In genomic region chr6:44116643-44117382, GRCh38 we compare ENCODE assay signal across 11 cellular contexts. TPM values are rescaled to one million over a fixed set of nuclear protein-coding genes. Genes with fewer than 3 reads are reported as not detected.
DNase-seq lines count a peak whose midpoint lies in the region; ATAC-seq, FAIRE-seq and TF ChIP-seq lines count a peak whose summit lies in the region.
"Had no signal": no experiment of that assay in that cellular context is flagged by ENCODE, and none has a peak within 500 bp of the region (broad histone marks: within the 10 kb centered on the region; RNA-seq: fewer than 3 reads in every experiment).

No MANE protein-coding gene starts in this region.

- no peak overlapping the region for H3K4me3 ChIP-seq in SJSA1
- H3K4me3 ChIP-seq in fibroblast of lung (replicated peaks in 1 of 4; ENCODE audit: control extremely low read depth in 1 of 4, insufficient read depth in 1 of 4, low read depth in 3 of 4, low read length in 4 of 4) = peak overlapping the region in 2 of 4 experiments; percentile 4 to 21
- H3K4me3 ChIP-seq in gastrocnemius medialis = peak overlapping the region in 1 of 4 donors; percentile 21
- no peak overlapping the region for H3K4me3 ChIP-seq in right cardiac atrium (ENCODE audit: low read length)
- no peak overlapping the region for H3K4me3 ChIP-seq in ovary

- H3K9ac ChIP-seq in fibroblast of lung (ENCODE audit: insufficient read depth, low read length) = no peak overlapping the region

- H3K9me3 ChIP-seq in SJSA1 (replicated peaks) (no peaks in the 10 kb centered on the region), fibroblast of lung (ENCODE audit: control insufficient read depth, insufficient read depth, low read depth, low read length) (no peaks in the 10 kb centered on the region), gastrocnemius medialis (no peaks in the 10 kb centered on the region), right cardiac atrium (ENCODE audit: control insufficient read depth, low read length) (no peaks in the 10 kb centered on the region), ovary (no peaks in the 10 kb centered on the region)

- no peaks in the 10 kb centered on the region for H3K27me3 ChIP-seq in SJSA1 (replicated peaks)
- H3K27me3 ChIP-seq in fibroblast of lung (ENCODE audit: control insufficient read depth, insufficient read depth, low read length) = no peaks in the 10 kb centered on the region
- no peaks in the 10 kb centered on the region for H3K27me3 ChIP-seq in gastrocnemius medialis
- no peaks in the 10 kb centered on the region for H3K27me3 ChIP-seq in right cardiac atrium (ENCODE audit: control insufficient read depth, insufficient read depth)
- no peaks in the 10 kb centered on the region for H3K27me3 ChIP-seq in ovary

- H3K36me3 ChIP-seq in SJSA1 = peaks cover 50% of the 10 kb centered on the region
- peaks cover 10% of the 10 kb centered on the region for H3K36me3 ChIP-seq in fibroblast of lung (ENCODE audit: control insufficient read depth, insufficient read depth, low read length)
- H3K36me3 ChIP-seq in gastrocnemius medialis = peaks cover 0 to 25% of the 10 kb centered on the region in 2 donors
- H3K36me3 ChIP-seq in ovary = no peaks in the 10 kb centered on the region

- ATAC-seq in gastrocnemius medialis = peak in 1 of 2 donors; percentile 18
- no peak for ATAC-seq in right cardiac atrium

- no peak for TF ChIP-seq EP300 in ovary (IDR thresholded peaks at IDR 0.05)

- TF ChIP-seq CTCF in fibroblast of lung (conservative IDR thresholded peaks at IDR 0.05 in 1 of 2, IDR thresholded peaks at IDR 0.05 in 1 of 2; ENCODE audit: low read depth in 1 of 2, low read length in 2 of 2) (no peak), gastrocnemius medialis (IDR thresholded peaks at IDR 0.05 in 4 of 5, conservative IDR thresholded peaks at IDR 0.05 in 1 of 5) (no peak), ovary (IDR thresholded peaks at IDR 0.05) (no peak)

- H4K20me1 ChIP-seq in fibroblast of lung (ENCODE audit: control insufficient read depth, extremely low read depth, insufficient read depth, low read length) = no peaks in the 10 kb centered on the region

- in situ Hi-C loops in gastrocnemius medialis (cut with MboI; ENCODE audit: low sequenced_read_pairs in 4 of 4) = loop anchor here in 1 of 4 donors (25.0 kb wide), 1 partner anchor 120 kb away; the partner anchor contains the start of gene HSP90AB1

- H3K79me2 ChIP-seq in fibroblast of lung (ENCODE audit: control insufficient read depth, insufficient read depth, low read length) = peaks cover 63% of the 10 kb centered on the region

- intact Hi-C loops in gastrocnemius medialis (cut with DNase I; ENCODE audit: low total_unique reads) (no loop called here), right cardiac atrium (cut with DNase I) (no loop called here), ovary (cut with DNase I) (no loop called here)

- TF ChIP-seq POLR2A in gastrocnemius medialis (IDR thresholded peaks at IDR 0.05) = no peak
- no peak for TF ChIP-seq POLR2A in ovary (IDR thresholded peaks at IDR 0.05)

- DNase-seq in EH (ENCODE audit: low read depth) (peak; percentile 98), SJSA1 (ENCODE audit: low read depth in 1 of 2, low spot score in 2 of 2) (peak in 1 of 2 experiments; percentile 59), fibroblast of lung (ENCODE audit: low read depth in 2 of 2) (peak; percentile 73 to 96), gastrocnemius medialis (no peak), frontal cortex (ENCODE audit: low spot score in 2 of 2) (no peak), right cardiac atrium (no peak), NCI-H510A treated with DMSO at 0.1 percent for 48 hours (lab: John Stamatoyannopoulos, UW) (no peak), ovary (no peak)
- DNase-seq: central memory CD4-positive, alpha-beta T cell; H7 had no signal

- no peak overlapping the region for H2AFZ ChIP-seq in fibroblast of lung (ENCODE audit: low read length)

- 35% methylated on average over 3 of the region's 3 CpGs for WGBS in right cardiac atrium
- WGBS in ovary, 3 donors = 13 to 39% (median 37%) methylated on average over 3 of the region's 3 CpGs

- H3K27ac ChIP-seq in SJSA1 (peak overlapping the region; percentile 53), fibroblast of lung (ENCODE audit: insufficient read depth, low read length) (peak overlapping the region; percentile 72), gastrocnemius medialis (peak overlapping the region; percentile 93 to 100 (median 98)), right cardiac atrium (ENCODE audit: low read length) (no peak overlapping the region), ovary (no peak overlapping the region)

- FAIRE-seq in frontal cortex (lab: Jason Lieb, UNC) = no peak

- peak overlapping the region; percentile 82 for H3K4me2 ChIP-seq in fibroblast of lung (ENCODE audit: extremely low read depth, insufficient read depth, low read length)

- H3K4me1 ChIP-seq in SJSA1 (replicated peaks) (peaks cover 30% of the 10 kb centered on the region), fibroblast of lung (ENCODE audit: control insufficient read depth, extremely low read depth, insufficient read depth, low read length) (peaks cover 18% of the 10 kb centered on the region), gastrocnemius medialis (peaks cover 77 to 85% of the 10 kb centered on the region in 2 donors), right cardiac atrium (ENCODE audit: control insufficient read depth, insufficient read depth, low read length) (peaks cover 8% of the 10 kb centered on the region), ovary (ENCODE audit: insufficient read depth) (peaks cover 4% of the 10 kb centered on the region)

RNA-seq across cellular contexts. Expression of gene MRPL14, which starts 10.4 kb away (rescaled TPM):
- 67.0 and 69.4 TPM in 2 replicates for total RNA-seq in SJSA1 (2014; rRNA removed; shearing (Covaris generic))
- total RNA-seq in fibroblast of lung = 53.7 and 60.6 TPM in 2 replicates
- polyA plus RNA-seq in fibroblast of lung = 36.2 and 51.9 TPM in 2 replicates
- 64.9 and 96.3 TPM in 2 replicates for polyA plus RNA-seq in fibroblast of lung (2012)
- 13.2 and 13.9 TPM in 2 replicates for polyA minus RNA-seq in fibroblast of lung (ENCODE audit: low replicate concordance)
- total RNA-seq in gastrocnemius medialis = 100 to 1,000 TPM; 100 to 180 (median 152) TPM
- total RNA-seq in frontal cortex = 41.2 TPM
- 10 to 100 TPM; 31.0 to 38.1 (median 36.6) TPM for total RNA-seq in right cardiac atrium
- polyA plus RNA-seq in right cardiac atrium = 44.7 TPM
- 10 to 100 TPM; 21.5 to 35.9 (median 24.9) TPM for total RNA-seq in ovary
- polyA plus RNA-seq in ovary = 10 to 100 TPM; 20.8 to 23.3 TPM

RNA-seq across cellular contexts. Expression of gene TMEM63B, which starts 10.5 kb away (rescaled TPM):
- 7.1 and 12.7 TPM in 2 replicates for total RNA-seq in SJSA1 (2014; rRNA removed; shearing (Covaris generic))
- total RNA-seq in fibroblast of lung (22.9 and 42.1 TPM in 2 replicates), gastrocnemius medialis (10 to 100 TPM; 27.2 to 71.9 (median 43.7) TPM), frontal cortex (35.5 TPM), right cardiac atrium (10 to 100 TPM; 41.4 to 44.8 (median 43.4) TPM), ovary (10 to 100 TPM in 6 of 7 donors, 1 to 10 TPM in 1; 7.5 to 20.6 (median 16.5) TPM)
- polyA plus RNA-seq in fibroblast of lung (32.2 and 47.6 TPM in 2 replicates), right cardiac atrium (27.7 TPM), ovary (10 to 100 TPM; 11.7 to 25.7 TPM)
- 22.8 and 29.5 TPM in 2 replicates for polyA plus RNA-seq in fibroblast of lung (2012)
- polyA minus RNA-seq in fibroblast of lung (ENCODE audit: low replicate concordance) = 126 and 162 TPM in 2 replicates

RNA-seq across cellular contexts. Expression of gene CAPN11, which starts 41.8 kb away (rescaled TPM):
- not detected in 2 replicates for total RNA-seq in SJSA1 (2014; rRNA removed; shearing (Covaris generic))
- total RNA-seq in fibroblast of lung (not detected in 2 replicates), gastrocnemius medialis (under 1 TPM in 1 of 4 donors, not detected in 3; 0.42 TPM), frontal cortex (not detected), right cardiac atrium (under 1 TPM in 1 of 4 donors, not detected in 3; 0.38 TPM), ovary (under 1 TPM in 3 of 7 donors, not detected in 4; 0.18 to 0.22 (median 0.20) TPM)
- polyA plus RNA-seq in fibroblast of lung (not detected in 2 replicates), right cardiac atrium (0.27 TPM), ovary (under 1 TPM; 0.17 to 0.38 TPM)
- polyA plus RNA-seq in fibroblast of lung (2012) = 0.07 TPM in 1 of 2 replicates, not detected in the other
- 0.44 TPM in 1 of 2 replicates, not detected in the other for polyA minus RNA-seq in fibroblast of lung (ENCODE audit: low replicate concordance)
- total RNA-seq: T-helper 1 cell treated with Interleukin-12 subunit alpha and Interleukin-12 subunit beta and Interleukin-4 antibody, amounts not matched to agents 30 ng/mL and 1 ng/mL, for 36 hours had no signal

Comparison
In these comparisons a context has a peak if more than half of its experiments do, and no peak if none do; other contexts are left out.
1. DNase-seq: peak in EH (single experiment) and fibroblast of lung (2 of 2); none in gastrocnemius medialis (0 of 2), frontal cortex (0 of 2), right cardiac atrium (0 of 3), NCI-H510A treated with DMSO at 0.1 percent for 48 hours (single experiment) and ovary (0 of 5).
2. H3K27ac ChIP-seq: peak in SJSA1 (single experiment), fibroblast of lung (single experiment) and gastrocnemius medialis (4 of 4); none in right cardiac atrium (single experiment) and ovary (0 of 2).